Comparison of ENCODE assay signal across 12 cellular contexts in the genomic region with DNA sequence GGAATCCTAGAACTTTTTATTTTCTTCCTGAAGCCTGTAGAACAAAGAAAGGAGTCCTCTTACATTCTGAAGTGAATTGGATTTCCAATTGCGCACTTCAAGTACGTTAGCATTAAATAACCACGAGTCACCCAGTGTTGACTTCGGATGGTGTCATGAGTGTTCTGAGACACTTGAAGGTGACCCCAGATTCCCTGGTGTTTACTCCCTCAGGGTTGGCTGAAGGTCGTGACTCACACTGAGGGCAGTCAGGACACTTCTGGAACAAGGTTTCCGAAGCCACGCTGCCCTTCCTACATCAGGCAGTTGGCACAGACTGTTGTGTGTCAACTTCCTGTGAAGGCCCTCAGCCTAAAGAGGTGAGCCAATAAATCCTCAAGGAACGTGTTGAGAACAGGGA.
A peak's percentile ranks its signal among the peaks of the same experiment; 100 is the strongest.
DNase-seq lines count a peak whose midpoint lies in the region; ATAC-seq and TF ChIP-seq lines count a peak whose summit lies in the region.
"Had no signal": no experiment of that assay in that cellular context is flagged by ENCODE, and none has a peak within 500 bp of the region (broad histone marks: within the 10 kb centered on the region; RNA-seq: fewer than 3 reads in every experiment).

No MANE protein-coding gene starts in this region.

- intact Hi-C loops in Right ventricle myocardium superior (cut with DNase I) (no loop called here), sigmoid colon (cut with DNase I) (no loop called here), prostate gland (cut with DNase I) (no loop called here)

- TF ChIP-seq POLR2A in sigmoid colon (IDR thresholded peaks at IDR 0.05) = no peak
- TF ChIP-seq POLR2A in prostate gland (IDR thresholded peaks at IDR 0.05) = no peak

- H3K36me3 ChIP-seq in sigmoid colon = no peaks in the 10 kb centered on the region
- no peaks in the 10 kb centered on the region for H3K36me3 ChIP-seq in WERI-Rb-1
- no peaks in the 10 kb centered on the region for H3K36me3 ChIP-seq in prostate gland
- H3K36me3 ChIP-seq: colonic mucosa had no signal

- H3K9me3 ChIP-seq in sigmoid colon (peaks cover 0 to 1% (median 0%) of the 10 kb centered on the region in 4 donors), WERI-Rb-1 (ENCODE audit: severe bottlenecking) (no peaks in the 10 kb centered on the region), prostate gland (no peaks in the 10 kb centered on the region)
- H3K9me3 ChIP-seq: colonic mucosa had no signal

- H3K27ac ChIP-seq in sigmoid colon = peak overlapping the region; percentile 38 to 80 (median 58)
- H3K27ac ChIP-seq in WERI-Rb-1 = no peak overlapping the region
- H3K27ac ChIP-seq in prostate gland = no peak overlapping the region
- H3K27ac ChIP-seq: colonic mucosa had no signal

- no peak for TF ChIP-seq EP300 in sigmoid colon (IDR thresholded peaks at IDR 0.05)

- H3K4me1 ChIP-seq in sigmoid colon (peaks cover 0 to 33% (median 21%) of the 10 kb centered on the region in 4 donors), prostate gland (replicated peaks) (no peaks in the 10 kb centered on the region)
- H3K4me1 ChIP-seq: colonic mucosa had no signal

- TF ChIP-seq CTCF in sigmoid colon (IDR thresholded peaks at IDR 0.05) (no peak), WERI-Rb-1 (IDR thresholded peaks at IDR 0.05; ENCODE audit: low read depth, low read length) (no peak), prostate gland (IDR thresholded peaks at IDR 0.05) (no peak)

- WGBS in sigmoid colon, 2 donors = 84 to 85% methylated on average over 8 of the region's 8 CpGs
- WGBS in prostate gland = 83% methylated on average over 8 of the region's 8 CpGs

- H3K4me3 ChIP-seq in sigmoid colon = no peak overlapping the region
- no peak overlapping the region for H3K4me3 ChIP-seq in WERI-Rb-1 (ENCODE audit: low read depth, low read length)
- H3K4me3 ChIP-seq in prostate gland = no peak overlapping the region
- H3K4me3 ChIP-seq: colonic mucosa had no signal

- peak; percentile 42 for ATAC-seq in Right ventricle myocardium superior (ENCODE audit: poor library complexity)
- no peak for ATAC-seq in GM18498 (IDR thresholded peaks at IDR 0.05; ENCODE audit: unreplicated experiment)

- DNase-seq in ELR (ENCODE audit: low read depth) = peak; percentile 82
- peak; percentile 71 for DNase-seq in amniotic stem cell (lab: John Stamatoyannopoulos, UW)
- no peak for DNase-seq in Right ventricle myocardium superior
- peak; percentile 76 for DNase-seq in sigmoid colon
- DNase-seq in activated effector memory CD4-positive, alpha-beta T cell treated with anti-CD3 and anti-CD28 coated beads, Interleukin-2, amount 50 U/mL, for 16 hours = no peak
- DNase-seq in WERI-Rb-1 = no peak
- no peak for DNase-seq in prostate gland (ENCODE audit: low spot score)
- DNase-seq: activated CD4-positive, alpha-beta T cell treated with anti-CD3 and anti-CD28 coated beads, Interleukin-2, amount 50 U/mL, for 48 hours; CD8-positive, alpha-beta memory T cell; colonic mucosa; Kasumi-1 had no signal

- H3K27me3 ChIP-seq in sigmoid colon (no peaks in the 10 kb centered on the region), WERI-Rb-1 (ENCODE audit: insufficient read depth, low read depth, severe bottlenecking) (no peaks in the 10 kb centered on the region), prostate gland (replicated peaks; ENCODE audit: insufficient read depth) (no peaks in the 10 kb centered on the region)
- H3K27me3 ChIP-seq: colonic mucosa had no signal

Comparison
In these comparisons a context has a peak if more than half of its experiments do, and no peak if none do; other contexts are left out.
1. DNase-seq: peak in ELR (single experiment), amniotic stem cell (single experiment) and sigmoid colon (single experiment); none in Right ventricle myocardium superior (single experiment), activated effector memory CD4-positive, alpha-beta T cell treated with anti-CD3 and anti-CD28 coated beads, Interleukin-2, amount 50 U/mL, for 16 hours (single experiment), WERI-Rb-1 (single experiment) and prostate gland (single experiment).
2. H3K27ac ChIP-seq: peak in sigmoid colon (4 of 4); none in WERI-Rb-1 (single experiment) and prostate gland (0 of 2).